ENCODE assay signal across 9 cellular contexts in the genomic region with DNA sequence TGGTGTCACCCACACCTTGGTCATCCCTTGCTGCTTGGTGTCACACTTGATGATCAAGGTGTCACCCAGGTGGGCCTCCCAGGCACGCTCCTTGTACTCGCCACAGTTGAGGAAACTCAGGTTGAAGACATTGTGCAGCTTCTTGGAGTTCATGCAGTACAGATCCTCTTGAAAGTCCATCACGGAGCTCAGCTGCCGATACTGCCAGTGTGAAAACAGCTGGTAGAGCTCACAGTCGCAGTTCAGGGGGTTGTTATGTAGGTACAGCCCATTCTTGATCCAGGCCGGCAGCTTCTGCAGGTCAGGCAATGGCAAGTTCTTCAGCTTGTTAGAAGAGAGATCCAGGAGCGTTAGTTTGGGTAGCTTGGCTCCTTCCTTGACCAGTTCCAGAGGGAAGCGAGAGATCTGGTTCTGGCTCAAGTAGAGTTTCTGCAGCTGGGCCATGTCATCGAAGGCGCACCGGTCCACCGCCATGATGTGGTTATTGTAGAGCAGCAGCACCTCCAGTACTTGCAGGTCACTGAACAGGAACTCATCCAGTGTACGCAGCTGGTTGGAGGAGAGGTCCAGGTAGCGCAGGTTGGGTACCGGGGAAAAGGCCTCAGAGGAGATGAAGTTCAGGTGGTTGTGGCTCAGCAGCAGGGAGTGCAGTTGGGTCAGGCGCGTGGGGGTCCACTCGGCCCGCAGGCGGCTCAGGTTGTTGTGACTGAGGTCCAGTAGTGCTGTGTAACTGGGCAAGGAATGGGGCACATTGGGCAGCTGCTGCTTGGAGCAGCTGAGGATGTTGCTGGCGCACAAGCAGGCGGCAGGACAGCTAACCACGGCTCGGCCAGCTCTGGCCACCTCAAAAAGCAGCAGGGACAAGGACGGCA. TPM values are rescaled to one million over a fixed set of nuclear protein-coding genes. Genes with fewer than 3 reads are reported as not detected.
DNase-seq lines count a peak whose midpoint lies in the region; ATAC-seq lines count a peak whose summit lies in the region.
"Had no signal": no experiment of that assay in that cellular context is flagged by ENCODE, and none has a peak within 500 bp of the region (broad histone marks: within the 10 kb centered on the region; RNA-seq: fewer than 3 reads in every experiment).

No MANE protein-coding gene starts in this region.

- H3K4me3 ChIP-seq in mesenchymal stem cell (ENCODE audit: insufficient read depth in 1 of 2, low read depth in 1 of 2, low read length in 2 of 2), result peak overlapping the region in 1 of 2 experiments; percentile 88

- no peaks in the 10 kb centered on the region for H3K79me1 ChIP-seq in mesenchymal stem cell (replicated peaks; ENCODE audit: low read length, poor library complexity, severe bottlenecking)

- no peak overlapping the region for H4K8ac ChIP-seq in mesenchymal stem cell (ENCODE audit: low read length)

- H3K4me2 ChIP-seq in mesenchymal stem cell (ENCODE audit: low read length, poor library complexity, severe bottlenecking), result no peak overlapping the region

- H3K36me3 Mint-ChIP-seq in activated naive CD4-positive, alpha-beta T cell treated with anti-CD3 and anti-CD28 coated beads, Interleukin-2, amount 10 ng/mL, durations not matched to agents 7 days and 5 days, result peaks cover 28% of the 10 kb centered on the region
- H3K36me3 Mint-ChIP-seq in activated T-helper 2 cell treated with anti-CD3 and anti-CD28 coated beads, Interferon-gamma antibody, Interleukin-2, Interleukin-4, amounts not matched to agents 10 μg/mL and 5 μg/mL and 100 μg/mL, durations not matched to agents 14 hours and 24 hours and 36 hours (ENCODE audit: low read depth), result no peaks in the 10 kb centered on the region

- H3K9me3 ChIP-seq in mesenchymal stem cell (ENCODE audit: control insufficient read depth, low read length), result no peaks in the 10 kb centered on the region

- H2AFZ ChIP-seq in mesenchymal stem cell (ENCODE audit: low read depth, low read length), result no peak overlapping the region

- no peak overlapping the region for H2AK5ac ChIP-seq in mesenchymal stem cell (ENCODE audit: low read length, severe bottlenecking)

- H3K18ac ChIP-seq in mesenchymal stem cell (ENCODE audit: low read depth in 1 of 2, low read length in 2 of 2), result no peak overlapping the region

- peaks cover 16 to 45% of the 10 kb centered on the region in 2 experiments for H3K27me3 ChIP-seq in mesenchymal stem cell (ENCODE audit: control insufficient read depth in 1 of 2, insufficient read depth in 1 of 2, low read length in 2 of 2)

- no peak overlapping the region for H3K27ac ChIP-seq in mesenchymal stem cell (ENCODE audit: low read length, poor library complexity, severe bottlenecking)

- intact Hi-C loops in activated T-helper 2 cell treated with anti-CD3 and anti-CD28 coated beads, Interferon-gamma antibody, Interleukin-2, Interleukin-4, amounts not matched to agents 10 μg/mL and 5 μg/mL and 100 μg/mL, durations not matched to agents 14 hours and 24 hours and 36 hours (cut with micrococcal nuclease), result no loop called here

- WGBS in mesenchymal stem cell, result 92% methylated on average over 24 of the region's 25 CpGs

- H3K9ac ChIP-seq in mesenchymal stem cell (ENCODE audit: low read length), result no peak overlapping the region

- no peaks in the 10 kb centered on the region for H3K36me3 ChIP-seq in mesenchymal stem cell (ENCODE audit: control insufficient read depth in 1 of 2, insufficient read depth in 2 of 2, low read depth in 1 of 2, low read length in 2 of 2)

- H2BK12ac ChIP-seq in mesenchymal stem cell (ENCODE audit: low read length in 2 of 2), result no peak overlapping the region

- no peak overlapping the region for H3K4ac ChIP-seq in mesenchymal stem cell (ENCODE audit: low read depth in 1 of 2, low read length in 2 of 2)

- peaks cover 34% of the 10 kb centered on the region for H3K27me3 Mint-ChIP-seq in activated naive CD4-positive, alpha-beta T cell treated with anti-CD3 and anti-CD28 coated beads, Interleukin-2, amount 10 ng/mL, durations not matched to agents 7 days and 5 days
- peaks cover 43% of the 10 kb centered on the region for H3K27me3 Mint-ChIP-seq in activated T-helper 2 cell treated with anti-CD3 and anti-CD28 coated beads, Interferon-gamma antibody, Interleukin-2, Interleukin-4, amounts not matched to agents 10 μg/mL and 5 μg/mL and 100 μg/mL, durations not matched to agents 14 hours and 24 hours and 36 hours (ENCODE audit: low read depth)
- no peaks in the 10 kb centered on the region for H3K27me3 Mint-ChIP-seq in stimulated activated naive CD8-positive, alpha-beta T cell treated with anti-CD3 and anti-CD28 coated beads, Interleukin-15, amount 100 ng/mL, for 72 hours

- CTCF ChIA-PET in activated naive CD4-positive, alpha-beta T cell treated with anti-CD3 and anti-CD28 coated beads, Interleukin-2, amount 10 ng/mL, durations not matched to agents 7 days and 5 days (lab: Charles Lee), result interaction anchor here (4.0 to 37.4 kb wide), 3 partner anchors 8 to 24 kb away, joined by 11 to 1080 read pairs (median 112); partner anchors contain the start of genes CYB561D1 and GPR61

- H2BK15ac ChIP-seq in mesenchymal stem cell (ENCODE audit: low read depth, poor library complexity, severe bottlenecking), result no peak overlapping the region

- H2BK5ac ChIP-seq in mesenchymal stem cell (ENCODE audit: low read depth, low read length, poor library complexity, severe bottlenecking), result no peak overlapping the region

- H3K14ac ChIP-seq in mesenchymal stem cell (ENCODE audit: low read length in 2 of 2), result no peak overlapping the region

- peak overlapping the region; percentile 18 for H4K91ac ChIP-seq in mesenchymal stem cell (ENCODE audit: low read length)

- no peak overlapping the region for H2BK120ac ChIP-seq in mesenchymal stem cell (ENCODE audit: low read depth, low read length)

- DNase-seq in activated naive CD4-positive, alpha-beta T cell treated with anti-CD3 and anti-CD28 coated beads, Interleukin-2, amount 10 ng/mL, durations not matched to agents 7 days and 5 days, result no peak
- no peak for DNase-seq in activated naive CD4-positive, alpha-beta T cell (lab: John Stamatoyannopoulos, UW)
- DNase-seq in activated T-helper 2 cell treated with anti-CD3 and anti-CD28 coated beads, Interferon-gamma antibody, Interleukin-2, Interleukin-4, amounts not matched to agents 10 μg/mL and 5 μg/mL and 100 μg/mL, durations not matched to agents 14 hours and 24 hours and 36 hours (ENCODE audit: low spot score), result no peak
- DNase-seq in mesenchymal stem cell (no peak), dedifferentiated amniotic fluid mesenchymal stem cell (ENCODE audit: extremely low spot score) (no peak), SKM-1 treated with dmso at 0.1 percent for 144 hours (lab: John Stamatoyannopoulos, UW; ENCODE audit: unreplicated experiment) (no peak), NCI-H524 treated with DMSO at 0.1 percent for 48 hours (lab: John Stamatoyannopoulos, UW) (no peak)
- no peak for DNase-seq in stimulated activated naive CD8-positive, alpha-beta T cell treated with anti-CD3 and anti-CD28 coated beads, Interleukin-15, amount 100 ng/mL, for 72 hours
- DNase-seq: activated CD4-positive, CD25-positive, alpha-beta regulatory T cell had no signal

- peaks cover 66% of the 10 kb centered on the region for H3K4me1 Mint-ChIP-seq in activated naive CD4-positive, alpha-beta T cell treated with anti-CD3 and anti-CD28 coated beads, Interleukin-2, amount 10 ng/mL, durations not matched to agents 7 days and 5 days
- peaks cover 16% of the 10 kb centered on the region for H3K4me1 Mint-ChIP-seq in activated T-helper 2 cell treated with anti-CD3 and anti-CD28 coated beads, Interferon-gamma antibody, Interleukin-2, Interleukin-4, amounts not matched to agents 10 μg/mL and 5 μg/mL and 100 μg/mL, durations not matched to agents 14 hours and 24 hours and 36 hours (ENCODE audit: low read depth)
- H3K4me1 Mint-ChIP-seq in stimulated activated naive CD8-positive, alpha-beta T cell treated with anti-CD3 and anti-CD28 coated beads, Interleukin-15, amount 100 ng/mL, for 72 hours, result peaks cover 85% of the 10 kb centered on the region

- no peak overlapping the region for H3K23ac ChIP-seq in mesenchymal stem cell (ENCODE audit: low read length in 2 of 2)

- no peaks in the 10 kb centered on the region for H3K9me3 Mint-ChIP-seq in activated naive CD4-positive, alpha-beta T cell treated with anti-CD3 and anti-CD28 coated beads, Interleukin-2, amount 10 ng/mL, durations not matched to agents 7 days and 5 days
- H3K9me3 Mint-ChIP-seq in activated T-helper 2 cell treated with anti-CD3 and anti-CD28 coated beads, Interferon-gamma antibody, Interleukin-2, Interleukin-4, amounts not matched to agents 10 μg/mL and 5 μg/mL and 100 μg/mL, durations not matched to agents 14 hours and 24 hours and 36 hours, result no peaks in the 10 kb centered on the region
- no peaks in the 10 kb centered on the region for H3K9me3 Mint-ChIP-seq in stimulated activated naive CD8-positive, alpha-beta T cell treated with anti-CD3 and anti-CD28 coated beads, Interleukin-15, amount 100 ng/mL, for 72 hours

- H3K4me3 Mint-ChIP-seq in activated naive CD4-positive, alpha-beta T cell treated with anti-CD3 and anti-CD28 coated beads, Interleukin-2, amount 10 ng/mL, durations not matched to agents 7 days and 5 days, result peak overlapping the region; percentile 89
- peak overlapping the region; percentile 76 for H3K4me3 Mint-ChIP-seq in activated T-helper 2 cell treated with anti-CD3 and anti-CD28 coated beads, Interferon-gamma antibody, Interleukin-2, Interleukin-4, amounts not matched to agents 10 μg/mL and 5 μg/mL and 100 μg/mL, durations not matched to agents 14 hours and 24 hours and 36 hours (ENCODE audit: low read depth)
- H3K4me3 Mint-ChIP-seq in stimulated activated naive CD8-positive, alpha-beta T cell treated with anti-CD3 and anti-CD28 coated beads, Interleukin-15, amount 100 ng/mL, for 72 hours, result peak overlapping the region; percentile 89 to 97

- H3K27ac Mint-ChIP-seq in activated naive CD4-positive, alpha-beta T cell treated with anti-CD3 and anti-CD28 coated beads, Interleukin-2, amount 10 ng/mL, durations not matched to agents 7 days and 5 days, result no peak overlapping the region
- H3K27ac Mint-ChIP-seq in activated T-helper 2 cell treated with anti-CD3 and anti-CD28 coated beads, Interferon-gamma antibody, Interleukin-2, Interleukin-4, amounts not matched to agents 10 μg/mL and 5 μg/mL and 100 μg/mL, durations not matched to agents 14 hours and 24 hours and 36 hours, result no peak overlapping the region
- H3K27ac Mint-ChIP-seq in stimulated activated naive CD8-positive, alpha-beta T cell treated with anti-CD3 and anti-CD28 coated beads, Interleukin-15, amount 100 ng/mL, for 72 hours, result peak overlapping the region; percentile 47 to 51

- peaks cover 10% of the 10 kb centered on the region for H3K4me1 ChIP-seq in mesenchymal stem cell (ENCODE audit: control insufficient read depth, insufficient read depth, low read depth, low read length)

- ATAC-seq in stimulated activated naive CD8-positive, alpha-beta T cell treated with anti-CD3 and anti-CD28 coated beads, Interleukin-15, amount 100 ng/mL, for 72 hours, result no peak

RNA-seq across cellular contexts. Expression of gene AMIGO1, which starts 1.3 kb away (rescaled TPM):
- 0.66 and 0.92 TPM in 2 replicates for total RNA-seq in activated T-helper 2 cell treated with anti-CD3 and anti-CD28 coated beads, Interferon-gamma antibody, Interleukin-2, Interleukin-4, amounts not matched to agents 10 μg/mL and 5 μg/mL and 100 μg/mL, durations not matched to agents 14 hours and 24 hours and 36 hours
- 0.36 TPM for polyA plus RNA-seq in mesenchymal stem cell (2013, experiment 1 of 2)
- 0.36 TPM for polyA plus RNA-seq in mesenchymal stem cell (2013, experiment 2 of 2)

RNA-seq across cellular contexts. Expression of gene CYB561D1, which starts 14.3 kb away (rescaled TPM):
- 11.1 and 13.6 TPM in 2 replicates for total RNA-seq in activated T-helper 2 cell treated with anti-CD3 and anti-CD28 coated beads, Interferon-gamma antibody, Interleukin-2, Interleukin-4, amounts not matched to agents 10 μg/mL and 5 μg/mL and 100 μg/mL, durations not matched to agents 14 hours and 24 hours and 36 hours
- polyA plus RNA-seq in mesenchymal stem cell (2013, experiment 1 of 2), result 4.1 TPM
- 4.2 TPM for polyA plus RNA-seq in mesenchymal stem cell (2013, experiment 2 of 2)

RNA-seq across cellular contexts. Expression of gene ATXN7L2, which starts 24.5 kb away (rescaled TPM):
- 11.9 and 12.9 TPM in 2 replicates for total RNA-seq in activated T-helper 2 cell treated with anti-CD3 and anti-CD28 coated beads, Interferon-gamma antibody, Interleukin-2, Interleukin-4, amounts not matched to agents 10 μg/mL and 5 μg/mL and 100 μg/mL, durations not matched to agents 14 hours and 24 hours and 36 hours
- 2.0 TPM for polyA plus RNA-seq in mesenchymal stem cell (2013, experiment 1 of 2)
- polyA plus RNA-seq in mesenchymal stem cell (2013, experiment 2 of 2), result 2.0 TPM

RNA-seq across cellular contexts. Expression of gene GPR61, which starts 31.4 kb away (rescaled TPM):
- 0.43 TPM in 1 of 2 replicates, not detected in the other for total RNA-seq in activated T-helper 2 cell treated with anti-CD3 and anti-CD28 coated beads, Interferon-gamma antibody, Interleukin-2, Interleukin-4, amounts not matched to agents 10 μg/mL and 5 μg/mL and 100 μg/mL, durations not matched to agents 14 hours and 24 hours and 36 hours
- polyA plus RNA-seq in mesenchymal stem cell (2013, experiment 1 of 2), result not detected
- not detected for polyA plus RNA-seq in mesenchymal stem cell (2013, experiment 2 of 2)

RNA-seq across cellular contexts. Expression of gene GNAI3, which starts 40.2 kb away (rescaled TPM):
- total RNA-seq in activated T-helper 2 cell treated with anti-CD3 and anti-CD28 coated beads, Interferon-gamma antibody, Interleukin-2, Interleukin-4, amounts not matched to agents 10 μg/mL and 5 μg/mL and 100 μg/mL, durations not matched to agents 14 hours and 24 hours and 36 hours, result 8.9 and 9.4 TPM in 2 replicates
- 6.2 TPM for polyA plus RNA-seq in mesenchymal stem cell (2013, experiment 1 of 2)
- 6.5 TPM for polyA plus RNA-seq in mesenchymal stem cell (2013, experiment 2 of 2)

Comparison
In these comparisons a context has a peak if more than half of its experiments do, and no peak if none do; other contexts are left out.
1. H3K27ac Mint-ChIP-seq: peak in stimulated activated naive CD8-positive, alpha-beta T cell treated with anti-CD3 and anti-CD28 coated beads, Interleukin-15, amount 100 ng/mL, for 72 hours (2 of 2); none in activated naive CD4-positive, alpha-beta T cell treated with anti-CD3 and anti-CD28 coated beads, Interleukin-2, amount 10 ng/mL, durations not matched to agents 7 days and 5 days (single experiment) and activated T-helper 2 cell treated with anti-CD3 and anti-CD28 coated beads, Interferon-gamma antibody, Interleukin-2, Interleukin-4, amounts not matched to agents 10 μg/mL and 5 μg/mL and 100 μg/mL, durations not matched to agents 14 hours and 24 hours and 36 hours (single experiment).
2. Peak in every context shown above with its lines, with median percentiles within 50 percentile points of each other: H3K4me3 Mint-ChIP-seq.